In genomic region chr14:104821229-104821945, GRCh38 we compare ENCODE assay signal across 1 cellular context.
TF ChIP-seq lines count a peak whose summit lies in the region.

No MANE protein-coding gene starts in this region.

TF ChIP-seq in HepG2, 621 proteins besides CTCF, POLR2A, EP300 and RAD21 (continues in another document):
- no peak for TF ChIP-seq ZNF709 (CRISPR knock-in tag; IDR thresholded peaks at IDR 0.05)
- TF ChIP-seq ZNF691 (CRISPR knock-in tag; IDR thresholded peaks at IDR 0.05; ENCODE audit: borderline replicate concordance, low read depth), result no peak
- TF ChIP-seq ZNF34 (CRISPR knock-in tag; IDR thresholded peaks at IDR 0.05; ENCODE audit: borderline replicate concordance), result no peak
- peak; percentile 81 for TF ChIP-seq ZNF777 (CRISPR knock-in tag; IDR thresholded peaks at IDR 0.05)
- TF ChIP-seq ZFP1 (CRISPR knock-in tag; IDR thresholded peaks at IDR 0.05), result no peak
- TF ChIP-seq NR2F6 (IDR thresholded peaks at IDR 0.05), result no peak
- TF ChIP-seq NR2F6 (CRISPR knock-in tag; IDR thresholded peaks at IDR 0.05), result no peak
- no peak for TF ChIP-seq ZBTB4 (CRISPR knock-in tag; IDR thresholded peaks at IDR 0.05; ENCODE audit: borderline replicate concordance)
- TF ChIP-seq MYC (CRISPR knock-in tag; IDR thresholded peaks at IDR 0.05; ENCODE audit: borderline replicate concordance), result no peak
- no peak for TF ChIP-seq TP53 (CRISPR knock-in tag; conservative IDR thresholded peaks at IDR 0.05)
- TF ChIP-seq ZFYVE20 (CRISPR knock-in tag; IDR thresholded peaks at IDR 0.05; ENCODE audit: borderline replicate concordance, low read depth), result no peak
- TF ChIP-seq FOXA1 (IDR thresholded peaks at IDR 0.05), result no peak
- TF ChIP-seq FOXA1 (CRISPR knock-in tag; IDR thresholded peaks at IDR 0.05), result no peak
- 0 out of 2 replicates have a peak, but pooled peaks have one; percentile 54 for TF ChIP-seq ZSCAN5A (CRISPR knock-in tag; IDR thresholded peaks at IDR 0.05; ENCODE audit: borderline replicate concordance)
- no peak for TF ChIP-seq ADNP (CRISPR knock-in tag; IDR thresholded peaks at IDR 0.05)
- no peak for TF ChIP-seq NBN (conservative IDR thresholded peaks at IDR 0.05)
- TF ChIP-seq ZNF510 (CRISPR knock-in tag; IDR thresholded peaks at IDR 0.05; ENCODE audit: low read depth), result 0 out of 2 replicates have a peak, but pooled peaks have one; percentile 38
- 0 out of 2 replicates have a peak, but pooled peaks have one; percentile 8 for TF ChIP-seq ZNF501 (CRISPR knock-in tag; IDR thresholded peaks at IDR 0.05)
- no peak for TF ChIP-seq MAX (IDR thresholded peaks at IDR 0.05)
- TF ChIP-seq RAD51 (IDR thresholded peaks at IDR 0.05; ENCODE audit: borderline replicate concordance), result no peak
- TF ChIP-seq ZNF543 (CRISPR knock-in tag; IDR thresholded peaks at IDR 0.05), result peak; percentile 26; the same call in 1 of the 2 replicates
- TF ChIP-seq NR3C1 (CRISPR knock-in tag; IDR thresholded peaks at IDR 0.05), result no peak
- TF ChIP-seq ERF (CRISPR knock-in tag; IDR thresholded peaks at IDR 0.05), result no peak
- no peak for TF ChIP-seq GTF3A (CRISPR knock-in tag; conservative IDR thresholded peaks at IDR 0.05)
- 0 out of 2 replicates have a peak, but pooled peaks have one; percentile 25 for TF ChIP-seq TFDP1 (CRISPR knock-in tag; IDR thresholded peaks at IDR 0.05; ENCODE audit: borderline replicate concordance)
- no peak for TF ChIP-seq RCOR2 (CRISPR knock-in tag; IDR thresholded peaks at IDR 0.05)
- TF ChIP-seq ZXDC (CRISPR knock-in tag; IDR thresholded peaks at IDR 0.05), result no peak
- no peak for TF ChIP-seq ELF4 (CRISPR knock-in tag; IDR thresholded peaks at IDR 0.05; ENCODE audit: borderline replicate concordance)
- TF ChIP-seq TCF7 (IDR thresholded peaks at IDR 0.05; ENCODE audit: low read depth), result no peak
- TF ChIP-seq BATF2 (CRISPR knock-in tag; IDR thresholded peaks at IDR 0.05), result 0 out of 2 replicates have a peak, but pooled peaks have one; percentile 20
- TF ChIP-seq XRCC5 (optimal IDR thresholded peaks at IDR 0.05; ENCODE audit: low read length), result no peak
- TF ChIP-seq SRSF4 (IDR thresholded peaks at IDR 0.05; ENCODE audit: low read depth, low read length, poor library complexity, severe bottlenecking), result no peak
- no peak for TF ChIP-seq ZHX2 (IDR thresholded peaks at IDR 0.05; ENCODE audit: low read depth)
- no peak for TF ChIP-seq ZHX2 (CRISPR knock-in tag; IDR thresholded peaks at IDR 0.05; ENCODE audit: borderline replicate concordance)
- 0 out of 2 replicates have a peak, but pooled peaks have one; percentile 38 for TF ChIP-seq ZNF30 (CRISPR knock-in tag; IDR thresholded peaks at IDR 0.05)
- no peak for TF ChIP-seq ARNTL (CRISPR knock-in tag; IDR thresholded peaks at IDR 0.05)
- no peak for TF ChIP-seq SUZ12 (IDR thresholded peaks at IDR 0.05; ENCODE audit: low read depth, low read length)
- TF ChIP-seq SP1 (IDR thresholded peaks at IDR 0.05), result no peak
- TF ChIP-seq SP1 (CRISPR knock-in tag; IDR thresholded peaks at IDR 0.05), result peak; percentile 33; the same call in 1 of the 2 replicates
- no peak for TF ChIP-seq ARNT (IDR thresholded peaks at IDR 0.05)
- TF ChIP-seq ONECUT2 (CRISPR knock-in tag; IDR thresholded peaks at IDR 0.05), result no peak
- no peak for TF ChIP-seq RFX5 (IDR thresholded peaks at IDR 0.05; ENCODE audit: low read depth, low read length)
